8 cellular contexts compared by ENCODE assay signal in the genomic region with DNA sequence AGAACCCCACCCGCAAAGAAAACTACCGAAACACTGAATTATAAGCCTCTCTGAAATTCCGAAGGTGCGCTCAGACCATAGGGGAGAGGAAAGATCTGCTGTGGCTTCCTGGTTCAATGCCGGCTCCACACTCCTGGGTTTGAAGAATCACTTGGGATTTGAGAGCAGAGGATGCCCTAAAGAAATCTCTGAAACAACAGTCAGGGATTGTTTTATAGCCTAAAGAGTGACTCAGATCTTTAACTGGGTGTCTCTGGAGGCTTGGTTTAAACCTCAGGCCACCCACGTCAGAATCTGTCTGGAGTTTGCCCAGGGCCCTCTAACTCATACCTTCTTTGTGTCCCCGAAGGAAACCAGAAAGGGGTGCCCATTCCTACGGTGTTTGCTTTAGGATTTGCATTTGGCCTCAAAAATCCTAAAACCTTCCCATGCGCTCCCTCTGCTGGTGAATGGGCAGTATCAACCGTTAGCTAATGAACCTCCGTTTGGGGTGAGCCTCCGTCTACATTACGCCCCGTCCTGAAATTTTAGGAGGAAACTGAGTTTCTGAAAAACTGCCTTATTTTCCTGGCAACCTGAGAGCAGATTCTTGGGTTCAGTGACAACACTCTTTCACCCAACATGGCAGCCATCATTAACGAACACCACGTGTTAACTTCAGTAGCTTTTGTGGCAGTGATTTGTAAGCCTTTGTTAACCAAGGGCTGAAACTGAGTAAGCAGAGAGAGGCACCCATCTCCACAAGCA. TPM values are rescaled to one million over a fixed set of nuclear protein-coding genes. Genes with fewer than 3 reads are reported as not detected.
A peak's percentile ranks its signal among the peaks of the same experiment; 100 is the strongest.
DNase-seq lines count a peak whose midpoint lies in the region; ATAC-seq and TF ChIP-seq lines count a peak whose summit lies in the region.
"Not testable (repeated sequence)": the region's sequence is repeated elsewhere in the genome, so short reads cannot be mapped to it uniquely, and the experiment has no call there.

No MANE protein-coding gene starts in this region.

- TF ChIP-seq POLR2A in sigmoid colon (IDR thresholded peaks at IDR 0.05) = not testable (repeated sequence)

- H3K36me3 Mint-ChIP-seq in activated CD8-positive, alpha-beta T cell treated with anti-CD3 and anti-CD28 coated beads, Interleukin-2, amount 10 ng/mL, durations not matched to agents 7 days and 5 days (ENCODE audit: low read depth) = not testable (repeated sequence)

- H3K27ac Mint-ChIP-seq in activated CD8-positive, alpha-beta T cell treated with anti-CD3 and anti-CD28 coated beads, Interleukin-2, amount 10 ng/mL, durations not matched to agents 7 days and 5 days = not testable (repeated sequence)

- TF ChIP-seq CTCF in GM12872 (IDR thresholded peaks at IDR 0.05; ENCODE audit: insufficient read depth, low read depth, low read length) = peak; percentile 49
- TF ChIP-seq CTCF in OCI-LY1 (IDR thresholded peaks at IDR 0.05; ENCODE audit: low read length) = peak; percentile 44; the same call in 1 of the 2 replicates
- TF ChIP-seq CTCF in coronary artery (IDR thresholded peaks at IDR 0.05) = not testable (repeated sequence)
- peak; percentile 47 to 68 (median 54) for TF ChIP-seq CTCF in sigmoid colon (IDR thresholded peaks at IDR 0.05)

- not testable (repeated sequence) for H3K4me1 Mint-ChIP-seq in activated CD8-positive, alpha-beta T cell treated with anti-CD3 and anti-CD28 coated beads, Interleukin-2, amount 10 ng/mL, durations not matched to agents 7 days and 5 days (ENCODE audit: low read depth)

- H3K36me3 ChIP-seq in OCI-LY1 (ENCODE audit: insufficient read depth, low read length); sigmoid colon; aorta (ENCODE audit: control insufficient read depth in 1 of 2, insufficient read depth in 2 of 2, low read length in 1 of 2): not testable (repeated sequence)

- H3K4me3 Mint-ChIP-seq in activated CD8-positive, alpha-beta T cell treated with anti-CD3 and anti-CD28 coated beads, Interleukin-2, amount 10 ng/mL, durations not matched to agents 7 days and 5 days = not testable (repeated sequence)

- CTCF ChIA-PET in activated CD8-positive, alpha-beta T cell treated with anti-CD3 and anti-CD28 coated beads, Interleukin-2, amount 10 ng/mL, durations not matched to agents 7 days and 5 days (lab: Charles Lee) = interaction anchor here (1.0 kb wide), 1 partner anchor 12 kb away, joined by 3 read pairs; no protein-coding TSS in a partner anchor

- not testable (repeated sequence) for TF ChIP-seq EP300 in sigmoid colon (IDR thresholded peaks at IDR 0.05)

- not testable (repeated sequence) for H3K79me2 ChIP-seq in OCI-LY1 (ENCODE audit: insufficient read depth, low read length)

- intact Hi-C loops in sigmoid colon (cut with DNase I) = loop anchor here (2.0 to 5.0 kb wide), 2 partner anchors 105 to 168 kb away; no protein-coding TSS in a partner anchor
- intact Hi-C loops in aorta (cut with DNase I) = loop anchor here (5.0 to 10.0 kb wide), 3 partner anchors 168 to 1358 kb away; partner anchors contain the start of gene ASMTL (in 1 of the 2)

- H3K9me3 Mint-ChIP-seq in activated CD8-positive, alpha-beta T cell treated with anti-CD3 and anti-CD28 coated beads, Interleukin-2, amount 10 ng/mL, durations not matched to agents 7 days and 5 days (ENCODE audit: insufficient read depth) = not testable (repeated sequence)

- H4K20me1 ChIP-seq in OCI-LY1 (ENCODE audit: insufficient read depth, low read length) = not testable (repeated sequence)

- H3K27ac ChIP-seq in OCI-LY1 (ENCODE audit: low read depth, low read length, poor library complexity, severe bottlenecking); coronary artery; aorta (ENCODE audit: low read depth in 1 of 2, low read length in 2 of 2): not testable (repeated sequence)
- peak overlapping the region in 1 of 4 donors; percentile 18 for H3K27ac ChIP-seq in sigmoid colon

- not testable (repeated sequence) for H3F3A ChIP-seq in OCI-LY1 (ENCODE audit: insufficient read depth, low read length)

- H3K27me3 ChIP-seq in OCI-LY1 (ENCODE audit: insufficient read depth, low read length); sigmoid colon; aorta (ENCODE audit: control insufficient read depth in 1 of 2, insufficient read depth in 2 of 2, low read length in 1 of 2): not testable (repeated sequence)

- DNase-seq in activated CD8-positive, alpha-beta T cell treated with anti-CD3 and anti-CD28 coated beads, Interleukin-2, amount 10 ng/mL, durations not matched to agents 7 days and 5 days = peak; percentile 47
- DNase-seq in coronary artery (ENCODE audit: low spot score) (peak; percentile 67), islet precursor cell (peak; percentile 73), aorta (peak in 1 of 2 donors; percentile 55)
- not testable (repeated sequence) for DNase-seq in sigmoid colon

- not testable (repeated sequence) for H3K9me3 ChIP-seq in OCI-LY1 (ENCODE audit: low read length); sigmoid colon; aorta (ENCODE audit: control insufficient read depth, low read length)

- H3K9ac ChIP-seq in OCI-LY1 (ENCODE audit: low read length) = not testable (repeated sequence)

- not testable (repeated sequence) for H3K9me2 ChIP-seq in OCI-LY1 (ENCODE audit: low read depth, low read length)

- peak; percentile 82 for ATAC-seq in HG03342 (IDR thresholded peaks at IDR 0.05; ENCODE audit: unreplicated experiment)
- ATAC-seq in activated CD8-positive, alpha-beta T cell treated with anti-CD3 and anti-CD28 coated beads, Interleukin-2, amount 10 ng/mL, durations not matched to agents 7 days and 5 days = peak; percentile 36
- peak; percentile 83 for ATAC-seq in aorta (ENCODE audit: low FRiP score)

- POLR2A ChIA-PET in activated CD8-positive, alpha-beta T cell treated with anti-CD3 and anti-CD28 coated beads, Interleukin-2, amount 10 ng/mL, durations not matched to agents 7 days and 5 days (lab: Charles Lee) = not testable (repeated sequence)

- H3K4me3 ChIP-seq in OCI-LY1 (ENCODE audit: low read depth, low read length, poor library complexity, severe bottlenecking); sigmoid colon; aorta (ENCODE audit: low read length in 2 of 2): not testable (repeated sequence)
- H3K4me3 ChIP-seq in coronary artery = peak overlapping the region; percentile 50

- 17 to 26% methylated on average over 14 to 15 of the region's 16 CpGs for WGBS in sigmoid colon, 2 donors
- 21 to 24% methylated on average over 14 to 15 of the region's 16 CpGs for WGBS in aorta, 2 donors

- H3K27me3 Mint-ChIP-seq in activated CD8-positive, alpha-beta T cell treated with anti-CD3 and anti-CD28 coated beads, Interleukin-2, amount 10 ng/mL, durations not matched to agents 7 days and 5 days (ENCODE audit: low read depth) = peaks cover 13% of the 10 kb centered on the region

- not testable (repeated sequence) for H3K4me2 ChIP-seq in OCI-LY1 (ENCODE audit: low read length)

- not testable (repeated sequence) for H3K4me1 ChIP-seq in OCI-LY1 (ENCODE audit: insufficient read depth, low read length, severe bottlenecking); sigmoid colon; aorta (ENCODE audit: control insufficient read depth in 1 of 2, insufficient read depth in 2 of 2, low read length in 2 of 2)

- not testable (repeated sequence) for H2AFZ ChIP-seq in OCI-LY1 (ENCODE audit: low read length)

RNA-seq across cellular contexts. Expression of gene GYG2, which starts 16.4 kb away (rescaled TPM):
- not detected for total RNA-seq in activated CD8-positive, alpha-beta T cell treated with anti-CD3 and anti-CD28 coated beads, Interleukin-2, amount 10 ng/mL, durations not matched to agents 7 days and 5 days
- total RNA-seq in sigmoid colon (1 to 10 TPM; 1.6 to 5.0 (median 3.4) TPM), aorta (1 to 10 TPM in 1 of 2 donors, under 1 TPM in 1; 0.84 to 3.1 TPM)
- polyA plus RNA-seq in sigmoid colon (1 to 10 TPM; 3.2 to 6.0 (median 5.4) TPM), aorta (1 to 10 TPM in 1 of 2 donors, under 1 TPM in 1; 0.13 to 2.0 TPM)
